ENCODE assay signal across 14 cellular contexts in the genomic region with DNA sequence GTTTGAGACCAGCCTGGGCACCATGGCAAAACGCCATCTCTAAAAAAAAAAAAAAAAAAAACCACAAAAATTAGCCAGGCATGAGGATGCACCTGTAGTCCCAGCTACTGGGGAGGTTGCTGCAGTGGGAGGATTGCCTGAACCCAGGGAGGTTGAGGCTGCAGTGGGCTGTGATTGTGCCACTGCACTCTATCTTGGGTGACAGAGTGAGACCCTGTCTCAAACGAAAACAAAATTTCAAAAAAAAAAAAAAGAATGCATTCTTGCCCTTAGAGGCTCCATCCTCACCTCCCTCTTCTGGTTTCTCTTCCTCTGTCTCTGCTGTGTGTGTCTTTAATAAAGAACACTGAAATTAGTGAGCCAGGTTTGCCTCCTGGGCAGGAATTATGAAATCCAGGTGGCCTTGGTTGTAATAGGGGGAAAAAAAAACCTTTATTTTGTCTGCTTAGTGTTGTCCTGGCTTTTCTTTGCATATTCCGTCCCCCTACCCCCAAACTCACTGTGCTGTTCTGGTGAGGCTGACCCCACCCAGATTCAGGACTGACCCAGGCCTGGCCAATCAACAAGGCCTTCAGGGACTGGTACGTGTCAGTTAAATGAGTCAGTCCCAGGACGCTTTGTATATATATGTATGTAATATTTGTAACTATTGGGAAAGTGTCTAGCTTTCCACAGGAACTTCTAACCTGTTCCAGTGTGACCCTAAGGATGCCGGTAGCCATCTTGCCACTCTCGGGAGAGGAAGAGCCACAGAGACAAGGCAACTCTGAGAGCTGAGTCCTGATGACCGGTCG.
DNase-seq lines count a peak whose midpoint lies in the region; ATAC-seq and TF ChIP-seq lines count a peak whose summit lies in the region.
"Had no signal": no experiment of that assay in that cellular context is flagged by ENCODE, and none has a peak within 500 bp of the region (broad histone marks: within the 10 kb centered on the region; RNA-seq: fewer than 3 reads in every experiment).

No MANE protein-coding gene starts in this region.

- H3K4me2 ChIP-seq in MM.1S (ENCODE audit: low read depth, low read length), result peak overlapping the region; percentile 45; the same call in 1 of the 2 replicates

- no peaks in the 10 kb centered on the region for H3K9me3 Mint-ChIP-seq in MCF 10A (ENCODE audit: unreplicated experiment)
- H3K9me3 Mint-ChIP-seq in naive thymus-derived CD4-positive, alpha-beta T cell, result peaks cover 0 to 1% (median 0%) of the 10 kb centered on the region in 11 donors
- H3K9me3 Mint-ChIP-seq: activated T-cell treated with anti-CD3 and anti-CD28 coated beads, Interleukin-2, amount 50 U/mL, for 24 hours; CD4-positive, alpha-beta memory T cell; nephron had no signal

- intact Hi-C loops in MCF 10A (cut with micrococcal nuclease), result loop anchor here (1.0 to 5.0 kb wide), 3 partner anchors 30 to 156 kb away; a partner anchor contains a TSS
- intact Hi-C loops in naive thymus-derived CD4-positive, alpha-beta T cell (cut with micrococcal nuclease), result no loop called here

- H3K27me3 ChIP-seq in MM.1S (replicated peaks; ENCODE audit: insufficient read depth, low read length), result no peaks in the 10 kb centered on the region
- no peaks in the 10 kb centered on the region for H3K27me3 ChIP-seq in naive thymus-derived CD4-positive, alpha-beta T cell (ENCODE audit: control insufficient read depth in 2 of 2, insufficient read depth in 2 of 2, low read length in 2 of 2)
- H3K27me3 ChIP-seq: ascending aorta had no signal

- no peaks in the 10 kb centered on the region for H3K36me3 ChIP-seq in MM.1S (replicated peaks; ENCODE audit: insufficient read depth, low read length)
- no peaks in the 10 kb centered on the region for H3K36me3 ChIP-seq in naive thymus-derived CD4-positive, alpha-beta T cell (ENCODE audit: control insufficient read depth in 2 of 3, insufficient read depth in 3 of 3, low read length in 3 of 3)
- H3K36me3 ChIP-seq: ascending aorta had no signal

- H3F3A ChIP-seq in MM.1S (ENCODE audit: insufficient read depth, low read length), result peaks cover 11% of the 10 kb centered on the region

- H3K27ac Mint-ChIP-seq in MCF 10A (ENCODE audit: low read depth, unreplicated experiment), result peak overlapping the region; percentile 96
- H3K27ac Mint-ChIP-seq in naive thymus-derived CD4-positive, alpha-beta T cell, result peak overlapping the region in 2 of 9 donors; percentile 53 to 67
- H3K27ac Mint-ChIP-seq: activated T-cell treated with anti-CD3 and anti-CD28 coated beads, Interleukin-2, amount 50 U/mL, for 24 hours; nephron had no signal

- POLR2A ChIA-PET in MCF 10A (lab: Yijun Ruan, JAX) (interaction anchor here (0.7 to 4.8 kb wide), 25 partner anchors 8 to 157 kb away, joined by 3 to 56 read pairs (median 9); a partner anchor contains a TSS), HEK293T (lab: Yijun Ruan, JAX) (interaction anchor here (0.7 kb wide), 1 partner anchor 10 kb away, joined by 3 read pairs; no protein-coding TSS in a partner anchor)
- POLR2A ChIA-PET in naive thymus-derived CD4-positive, alpha-beta T cell (lab: Charles Lee), result interaction anchor here (0.6 to 1.8 kb wide), 5 partner anchors 10 to 96 kb away, joined by 3 to 8 read pairs (median 3); no protein-coding TSS in a partner anchor

- H4K20me1 ChIP-seq in MM.1S (ENCODE audit: insufficient read depth, low read length), result no peaks in the 10 kb centered on the region

- H3K9me2 ChIP-seq in MM.1S (replicated peaks; ENCODE audit: insufficient read depth, low read length), result no peaks in the 10 kb centered on the region

- TSS peak; percentile 53 for BruUV-seq in MCF 10A (replicated peaks; lab: Mats Ljungman, UMichigan)

- H3K36me3 Mint-ChIP-seq in MCF 10A (ENCODE audit: insufficient read depth, unreplicated experiment), result no peaks in the 10 kb centered on the region
- H3K36me3 Mint-ChIP-seq in naive thymus-derived CD4-positive, alpha-beta T cell, result peaks cover 4 to 28% (median 16%) of the 10 kb centered on the region in 5 donors

- H3K4me3 Mint-ChIP-seq in MCF 10A (ENCODE audit: unreplicated experiment), result peak overlapping the region; percentile 69
- no peak overlapping the region for H3K4me3 Mint-ChIP-seq in naive thymus-derived CD4-positive, alpha-beta T cell
- H3K4me3 Mint-ChIP-seq: activated T-cell treated with anti-CD3 and anti-CD28 coated beads, Interleukin-2, amount 50 U/mL, for 24 hours; CD4-positive, alpha-beta memory T cell; nephron had no signal

- peaks cover 29% of the 10 kb centered on the region for H3K4me1 Mint-ChIP-seq in MCF 10A (ENCODE audit: insufficient read depth, unreplicated experiment)
- H3K4me1 Mint-ChIP-seq in naive thymus-derived CD4-positive, alpha-beta T cell, result peaks cover 5 to 52% (median 23%) of the 10 kb centered on the region in 7 donors
- H3K4me1 Mint-ChIP-seq: nephron had no signal

- ATAC-seq in GM18511 (IDR thresholded peaks at IDR 0.05; ENCODE audit: unreplicated experiment) (peak; percentile 59), GM19467 (IDR thresholded peaks at IDR 0.05; ENCODE audit: unreplicated experiment) (no peak)
- ATAC-seq in naive thymus-derived CD4-positive, alpha-beta T cell, result peak; percentile 34

- CTCF ChIA-PET in MCF 10A (lab: Yijun Ruan, JAX) (interaction anchor here (0.6 to 3.3 kb wide), 12 partner anchors 9 to 165 kb away, joined by 3 to 21 read pairs (median 4); no protein-coding TSS in a partner anchor), HEK293T (lab: Yijun Ruan, JAX) (no interaction called here)
- CTCF ChIA-PET in naive thymus-derived CD4-positive, alpha-beta T cell (lab: Charles Lee), result interaction anchor here (0.6 to 1.1 kb wide), 3 partner anchors 40 to 147 kb away, joined by 3 read pairs; no protein-coding TSS in a partner anchor

- TF ChIP-seq CTCF in MM.1S (IDR thresholded peaks at IDR 0.05; ENCODE audit: low read length) (no peak), MCF 10A (IDR thresholded peaks at IDR 0.05; ENCODE audit: unreplicated experiment) (no peak)

- peak overlapping the region; percentile 63; the same call in 1 of the 2 replicates for H2AFZ ChIP-seq in MM.1S (ENCODE audit: low read length)

- no peaks in the 10 kb centered on the region for H3K9me3 ChIP-seq in MM.1S (replicated peaks; ENCODE audit: insufficient read depth, low read length)
- no peaks in the 10 kb centered on the region for H3K9me3 ChIP-seq in naive thymus-derived CD4-positive, alpha-beta T cell (ENCODE audit: control insufficient read depth in 2 of 3, low read length in 3 of 3)
- H3K9me3 ChIP-seq: ascending aorta had no signal

- peak; percentile 62 for DNase-seq in MM.1S
- peak; percentile 96 for DNase-seq in MCF 10A (ENCODE audit: unreplicated experiment)
- DNase-seq in naive thymus-derived CD4-positive, alpha-beta T cell, result no peak
- no peak for DNase-seq in HEK293T (ENCODE audit: extremely low spot score)
- DNase-seq in AG20443 (ENCODE audit: low spot score), result no peak
- DNase-seq in NCI-H2107 treated with DMSO at 0.1 percent for 48 hours (lab: John Stamatoyannopoulos, UW; ENCODE audit: unreplicated experiment), result no peak
- DNase-seq: activated T-cell treated with anti-CD3 and anti-CD28 coated beads, Interleukin-2, amount 50 U/mL, for 24 hours; NCI-H524 had no signal

- H3K27ac ChIP-seq in MM.1S (ENCODE audit: low read length), result peak overlapping the region; percentile 96
- H3K27ac ChIP-seq in naive thymus-derived CD4-positive, alpha-beta T cell (ENCODE audit: low read depth, low read length), result no peak overlapping the region
- H3K27ac ChIP-seq: ascending aorta, HL-60 had no signal

- H3K79me2 ChIP-seq in MM.1S (ENCODE audit: low read length), result no peaks in the 10 kb centered on the region

- H3K9ac ChIP-seq in MM.1S (ENCODE audit: low read length), result peak overlapping the region; percentile 56

- H3K27me3 Mint-ChIP-seq in MCF 10A (ENCODE audit: insufficient read depth, unreplicated experiment), result no peaks in the 10 kb centered on the region
- no peaks in the 10 kb centered on the region for H3K27me3 Mint-ChIP-seq in naive thymus-derived CD4-positive, alpha-beta T cell
- H3K27me3 Mint-ChIP-seq: activated T-cell treated with anti-CD3 and anti-CD28 coated beads, Interleukin-2, amount 50 U/mL, for 24 hours; CD4-positive, alpha-beta memory T cell had no signal

- H3K4me1 ChIP-seq in MM.1S (ENCODE audit: low read length), result peaks cover 10% of the 10 kb centered on the region
- peaks cover 4 to 6% of the 10 kb centered on the region in 2 donors for H3K4me1 ChIP-seq in naive thymus-derived CD4-positive, alpha-beta T cell (ENCODE audit: control insufficient read depth in 2 of 2, insufficient read depth in 2 of 2, low read length in 2 of 2)

- H3K4me3 ChIP-seq in MM.1S (ENCODE audit: low read length), result peak overlapping the region; percentile 20; the same call in 1 of the 2 replicates
- no peak overlapping the region for H3K4me3 ChIP-seq in naive thymus-derived CD4-positive, alpha-beta T cell (ENCODE audit: low read length)
- H3K4me3 ChIP-seq: ascending aorta had no signal

TF ChIP-seq in HEK293T, 16 proteins besides CTCF, POLR2A, EP300 and RAD21:
- TF ChIP-seq L3MBTL2 (conservative IDR thresholded peaks at IDR 0.05), result no peak
- TF ChIP-seq FOXA1 (IDR thresholded peaks at IDR 0.05), result no peak
- TF ChIP-seq LEF1 (IDR thresholded peaks at IDR 0.05; ENCODE audit: borderline replicate concordance), result no peak
- TF ChIP-seq ZNF384 (IDR thresholded peaks at IDR 0.05), result no peak
- no peak for TF ChIP-seq SUZ12 (IDR thresholded peaks at IDR 0.05)
- TF ChIP-seq FOXK2 (IDR thresholded peaks at IDR 0.05), result no peak
- TF ChIP-seq ELF4 (IDR thresholded peaks at IDR 0.05), result no peak

Comparison
In these comparisons a context has a peak if more than half of its experiments do, and no peak if none do; other contexts are left out.
1. DNase-seq: peak in MM.1S (single experiment) and MCF 10A (single experiment); none in naive thymus-derived CD4-positive, alpha-beta T cell (0 of 9), HEK293T (single experiment), AG20443 (single experiment) and NCI-H2107 treated with DMSO at 0.1 percent for 48 hours (single experiment).